Comparison of ENCODE assay signal across 39 cellular contexts in genomic region chr3:180340395-180340794, GRCh38.
"Had no signal": no experiment of that assay in that cellular context is flagged by ENCODE, and none has a peak within 500 bp of the region (broad histone marks: within the 10 kb centered on the region; RNA-seq: fewer than 3 reads in every experiment).

No MANE protein-coding gene starts in this region.

- H3K27ac ChIP-seq: adrenal gland, ascending aorta, body of pancreas, brain microvascular endothelial cell, breast epithelium, cardiac muscle cell had no signal

- ATAC-seq: activated naive CD4-positive, alpha-beta T cell treated with anti-CD3 and anti-CD28 coated beads, Interleukin-2, amount 50 U/mL, for 72 hours; activated naive CD8-positive, alpha-beta T cell treated with anti-CD3 and anti-CD28 coated beads, Interleukin-2, amount 50 U/mL, for 24 hours; activated T-cell treated with anti-CD3 and anti-CD28 coated beads, Interleukin-2, amount 50 U/mL, for 4 hours; activated T-cell treated with anti-CD3 and anti-CD28 coated beads, Interleukin-2, amount 50 U/mL, for 72 hours; activated T-helper 17 cell treated with anti-CD3 and anti-CD28 coated beads, Interleukin-2, amount 50 U/mL, for 72 hours; body of pancreas had no signal

- H3K36me3 Mint-ChIP-seq: activated naive CD4-positive, alpha-beta T cell treated with anti-CD3 and anti-CD28 coated beads, Interleukin-2, amount 10 ng/mL, durations not matched to agents 7 days and 5 days; activated naive CD4-positive, alpha-beta T cell treated with anti-CD3 and anti-CD28 coated beads, Interleukin-2, amount 50 U/mL, for 24 hours; activated naive CD4-positive, alpha-beta T cell treated with anti-CD3 and anti-CD28 coated beads, Interleukin-2, amount 50 U/mL, for 72 hours; activated naive CD8-positive, alpha-beta T cell; activated naive CD8-positive, alpha-beta T cell treated with anti-CD3 and anti-CD28 coated beads for 36 hours; activated naive CD8-positive, alpha-beta T cell treated with anti-CD3 and anti-CD28 coated beads, Interleukin-2, amount 10 ng/mL, durations not matched to agents 7 days and 5 days; brain had no signal

- H3K4me1 Mint-ChIP-seq: activated naive CD4-positive, alpha-beta T cell treated with anti-CD3 and anti-CD28 coated beads, Interleukin-2, amount 10 ng/mL, durations not matched to agents 7 days and 5 days; activated naive CD4-positive, alpha-beta T cell treated with anti-CD3 and anti-CD28 coated beads, Interleukin-2, amount 50 U/mL, for 24 hours; activated naive CD8-positive, alpha-beta T cell treated with anti-CD3 and anti-CD28 coated beads for 36 hours; activated naive CD8-positive, alpha-beta T cell treated with anti-CD3 and anti-CD28 coated beads, Interleukin-2, amount 10 ng/mL, durations not matched to agents 7 days and 5 days; activated naive CD8-positive, alpha-beta T cell treated with anti-CD3 and anti-CD28 coated beads, Interleukin-2, amount 50 U/mL, for 24 hours; activated T-helper 17 cell treated with anti-CD3 and anti-CD28 coated beads, Interleukin-2, amount 50 U/mL, for 72 hours; brain; central memory CD8-positive, alpha-beta T cell had no signal

- DNase-seq: activated effector memory CD4-positive, alpha-beta T cell treated with anti-CD3 and anti-CD28 coated beads, Interleukin-2, amount 50 U/mL, for 16 hours; activated effector memory CD4-positive, alpha-beta T cell treated with Interleukin-2 at 50 U/mL for 16 hours; activated gamma-delta T cell; activated gamma-delta T cell treated with Interleukin-2 at 50 U/mL for 16 hours; activated naive CD4-positive, alpha-beta T cell; activated naive CD4-positive, alpha-beta T cell treated with anti-CD3 and anti-CD28 coated beads for 36 hours; activated naive CD4-positive, alpha-beta T cell treated with anti-CD3 and anti-CD28 coated beads, Interleukin-2, amount 10 ng/mL, durations not matched to agents 7 days and 5 days; activated naive CD4-positive, alpha-beta T cell treated with anti-CD3 and anti-CD28 coated beads, Interleukin-2, amount 50 U/mL, for 16 hours; activated naive CD4-positive, alpha-beta T cell treated with Interleukin-2 at 50 U/mL for 16 hours; activated naive CD8-positive, alpha-beta T cell treated with anti-CD3 and anti-CD28 coated beads for 36 hours; activated naive CD8-positive, alpha-beta T cell treated with anti-CD3 and anti-CD28 coated beads, Interleukin-2, amount 10 ng/mL, durations not matched to agents 7 days and 5 days; activated naive CD8-positive, alpha-beta T cell treated with anti-CD3 and anti-CD28 coated beads, Interleukin-2, amount 50 U/mL, for 24 hours; activated T-cell treated with anti-CD3 and anti-CD28 coated beads, Interleukin-2, amount 50 U/mL, for 24 hours; activated T-cell treated with anti-CD3 and anti-CD28 coated beads, Interleukin-2, amount 50 U/mL, for 4 hours; activated T-cell treated with anti-CD3 and anti-CD28 coated beads, Interleukin-2, amount 50 U/mL, for 48 hours; activated T-cell treated with anti-CD3 and anti-CD28 coated beads, Interleukin-2, amount 50 U/mL, for 72 hours; adrenal gland; amniotic stem cell; amygdala; anterior cingulate cortex; aorta; body of pancreas; brain microvascular endothelial cell; caudate nucleus; central memory CD4-positive, alpha-beta T cell; cerebellar nuclear complex had no signal

- H3K9me3 Mint-ChIP-seq: activated naive CD4-positive, alpha-beta T cell treated with anti-CD3 and anti-CD28 coated beads, Interleukin-2, amount 10 ng/mL, durations not matched to agents 7 days and 5 days; activated naive CD8-positive, alpha-beta T cell treated with anti-CD3 and anti-CD28 coated beads, Interleukin-2, amount 10 ng/mL, durations not matched to agents 7 days and 5 days; activated naive CD8-positive, alpha-beta T cell treated with anti-CD3 and anti-CD28 coated beads, Interleukin-2, amount 50 U/mL, for 24 hours; activated T-cell treated with anti-CD3 and anti-CD28 coated beads, Interleukin-2, amount 50 U/mL, for 24 hours; activated T-cell treated with anti-CD3 and anti-CD28 coated beads, Interleukin-2, amount 50 U/mL, for 4 hours; activated T-helper 1 cell treated with anti-CD3 and anti-CD28 coated beads, Interleukin-12 subunit alpha, Interleukin-12 subunit beta, Interleukin-2, Interleukin-4 antibody, amounts not matched to agents 30 ng/mL and 10 ng/mL and 1 ng/mL, durations not matched to agents 14 hours and 24 hours and 36 hours; activated T-helper 17 cell treated with anti-CD3 and anti-CD28 coated beads, Interleukin-2, amount 50 U/mL, for 72 hours had no signal

- H3K27me3 ChIP-seq: adrenal gland, ascending aorta, body of pancreas, brain microvascular endothelial cell, breast epithelium, cardiac muscle cell had no signal

- H3K27ac Mint-ChIP-seq: activated naive CD4-positive, alpha-beta T cell treated with anti-CD3 and anti-CD28 coated beads for 36 hours; activated naive CD4-positive, alpha-beta T cell treated with anti-CD3 and anti-CD28 coated beads, Interleukin-2, amount 10 ng/mL, durations not matched to agents 7 days and 5 days; activated naive CD4-positive, alpha-beta T cell treated with anti-CD3 and anti-CD28 coated beads, Interleukin-2, amount 50 U/mL, for 24 hours; activated naive CD4-positive, alpha-beta T cell treated with anti-CD3 and anti-CD28 coated beads, Interleukin-2, amount 50 U/mL, for 72 hours; activated naive CD8-positive, alpha-beta T cell; activated naive CD8-positive, alpha-beta T cell treated with anti-CD3 and anti-CD28 coated beads for 36 hours; activated naive CD8-positive, alpha-beta T cell treated with anti-CD3 and anti-CD28 coated beads, Interleukin-2, amount 10 ng/mL, durations not matched to agents 7 days and 5 days; activated naive CD8-positive, alpha-beta T cell treated with anti-CD3 and anti-CD28 coated beads, Interleukin-2, amount 50 U/mL, for 24 hours; activated T-cell treated with anti-CD3 and anti-CD28 coated beads, Interleukin-2, amount 50 U/mL, for 24 hours; activated T-cell treated with anti-CD3 and anti-CD28 coated beads, Interleukin-2, amount 50 U/mL, for 72 hours; activated T-helper 1 cell treated with anti-CD3 and anti-CD28 coated beads, Interleukin-12 subunit alpha, Interleukin-12 subunit beta, Interleukin-2, Interleukin-4 antibody, amounts not matched to agents 30 ng/mL and 10 ng/mL and 1 ng/mL, durations not matched to agents 14 hours and 24 hours and 36 hours; activated T-helper 17 cell treated with anti-CD3 and anti-CD28 coated beads, Interleukin-2, amount 50 U/mL, for 72 hours; activated T-helper 2 cell treated with anti-CD3 and anti-CD28 coated beads, Interferon-gamma antibody, Interleukin-2, Interleukin-4, amounts not matched to agents 10 μg/mL and 5 μg/mL and 100 μg/mL, durations not matched to agents 14 hours and 24 hours and 36 hours; brain had no signal

- FAIRE-seq: astrocyte, bronchial epithelial cell had no signal

- H3K4me3 Mint-ChIP-seq: activated naive CD4-positive, alpha-beta T cell treated with anti-CD3 and anti-CD28 coated beads for 36 hours; activated naive CD4-positive, alpha-beta T cell treated with anti-CD3 and anti-CD28 coated beads, Interleukin-2, amount 10 ng/mL, durations not matched to agents 7 days and 5 days; activated naive CD4-positive, alpha-beta T cell treated with anti-CD3 and anti-CD28 coated beads, Interleukin-2, amount 50 U/mL, for 24 hours; activated naive CD8-positive, alpha-beta T cell; activated naive CD8-positive, alpha-beta T cell treated with anti-CD3 and anti-CD28 coated beads for 36 hours; activated naive CD8-positive, alpha-beta T cell treated with anti-CD3 and anti-CD28 coated beads, Interleukin-2, amount 10 ng/mL, durations not matched to agents 7 days and 5 days; activated naive CD8-positive, alpha-beta T cell treated with anti-CD3 and anti-CD28 coated beads, Interleukin-2, amount 50 U/mL, for 24 hours; activated T-cell treated with anti-CD3 and anti-CD28 coated beads, Interleukin-2, amount 50 U/mL, for 24 hours; activated T-cell treated with anti-CD3 and anti-CD28 coated beads, Interleukin-2, amount 50 U/mL, for 4 hours; activated T-cell treated with anti-CD3 and anti-CD28 coated beads, Interleukin-2, amount 50 U/mL, for 72 hours; activated T-helper 1 cell treated with anti-CD3 and anti-CD28 coated beads, Interleukin-12 subunit alpha, Interleukin-12 subunit beta, Interleukin-2, Interleukin-4 antibody, amounts not matched to agents 30 ng/mL and 10 ng/mL and 1 ng/mL, durations not matched to agents 14 hours and 24 hours and 36 hours; activated T-helper 17 cell treated with anti-CD3 and anti-CD28 coated beads, Interleukin-2, amount 50 U/mL, for 72 hours; brain; central memory CD8-positive, alpha-beta T cell had no signal

- H3K9me3 ChIP-seq: adrenal gland, ascending aorta, body of pancreas, breast epithelium had no signal

- H3K4me1 ChIP-seq: adrenal gland, ascending aorta, body of pancreas, breast epithelium had no signal

- H3K4me3 ChIP-seq: adrenal gland, ascending aorta, body of pancreas, breast epithelium, cardiac muscle cell had no signal

- H3K27me3 Mint-ChIP-seq: activated naive CD4-positive, alpha-beta T cell treated with anti-CD3 and anti-CD28 coated beads, Interleukin-2, amount 10 ng/mL, durations not matched to agents 7 days and 5 days; activated naive CD8-positive, alpha-beta T cell; activated naive CD8-positive, alpha-beta T cell treated with anti-CD3 and anti-CD28 coated beads for 36 hours; activated naive CD8-positive, alpha-beta T cell treated with anti-CD3 and anti-CD28 coated beads, Interleukin-2, amount 10 ng/mL, durations not matched to agents 7 days and 5 days; activated naive CD8-positive, alpha-beta T cell treated with anti-CD3 and anti-CD28 coated beads, Interleukin-2, amount 50 U/mL, for 24 hours; activated T-cell treated with anti-CD3 and anti-CD28 coated beads, Interleukin-2, amount 50 U/mL, for 24 hours; activated T-helper 17 cell treated with anti-CD3 and anti-CD28 coated beads, Interleukin-2, amount 50 U/mL, for 72 hours; central memory CD8-positive, alpha-beta T cell had no signal

- H3K36me3 ChIP-seq: adrenal gland, ascending aorta, brain microvascular endothelial cell, breast epithelium, cardiac muscle cell had no signal
